ENCODE assay signal across 8 cellular contexts in genomic region chr2:171999604-172000469, GRCh38.
DNase-seq lines count a peak whose midpoint lies in the region; ATAC-seq lines count a peak whose summit lies in the region.

TSS of gene METAP1D (plus strand) at chr2:171999953. CDS start at chr2:171999970, 17 bp downstream.

- H3K4me3 Mint-ChIP-seq in central memory CD8-positive, alpha-beta T cell = peak within 1 kb of the TSS; percentile 78

- ATAC-seq in GM19035 (IDR thresholded peaks at IDR 0.05; ENCODE audit: unreplicated experiment) = peak; percentile 99
- peak; percentile 98 for ATAC-seq in HG03280 (IDR thresholded peaks at IDR 0.05; ENCODE audit: unreplicated experiment)
- ATAC-seq in central memory CD8-positive, alpha-beta T cell (replicated peaks; ENCODE audit: extremely low read depth, poor library complexity, severe bottlenecking) = peak; percentile 92

- H3K9me3 Mint-ChIP-seq in central memory CD8-positive, alpha-beta T cell = no peaks in the 10 kb centered on the region

- H3K27me3 Mint-ChIP-seq in central memory CD8-positive, alpha-beta T cell = peaks cover 18% of the 10 kb centered on the region

- peak; percentile 100 for DNase-seq in AG20443 (ENCODE audit: low spot score)
- DNase-seq in NCI-H226 = peak; percentile 90
- peak; percentile 63 for DNase-seq in activated CD4-positive, CD25-positive, alpha-beta regulatory T cell treated with anti-CD3 and anti-CD28 coated beads, Interleukin-2, amount 50 U/mL, for 16 hours (ENCODE audit: low read depth, low spot score)
- DNase-seq in central memory CD8-positive, alpha-beta T cell (ENCODE audit: low spot score in 2 of 2) = peak; percentile 62 to 67
- DNase-seq in islet precursor cell = peak; percentile 97
- DNase-seq in stimulated activated CD4-positive, alpha-beta T cell treated with anti-CD3 and anti-CD28 coated beads, Interleukin-12 subunit alpha, Interleukin-12 subunit beta, amount 100 ng/mL, for 4 hours = peak; percentile 87

- H3K36me3 Mint-ChIP-seq in central memory CD8-positive, alpha-beta T cell (ENCODE audit: insufficient read depth) = peaks cover 9% of the 10 kb centered on the region

- H3K4me1 Mint-ChIP-seq in central memory CD8-positive, alpha-beta T cell = peaks cover 7% of the 10 kb centered on the region

- no peak within 1 kb of the TSS for H3K27ac Mint-ChIP-seq in central memory CD8-positive, alpha-beta T cell (ENCODE audit: low read depth)

Comparison
In these comparisons a context has a peak if more than half of its experiments do, and no peak if none do; other contexts are left out.
1. Peak in every context shown above with its lines: DNase-seq and ATAC-seq.